In genomic region chr2:204691911-204692510, GRCh38 we compare ENCODE assay signal across 8 cellular contexts.
A peak's percentile ranks its signal among the peaks of the same experiment; 100 is the strongest.
DNase-seq lines count a peak whose midpoint lies in the region; ATAC-seq, FAIRE-seq and TF ChIP-seq lines count a peak whose summit lies in the region.

No MANE protein-coding gene starts in this region.

- TF ChIP-seq CTCF in coronary artery (IDR thresholded peaks at IDR 0.05), result peak; percentile 31
- peak; percentile 74 for TF ChIP-seq CTCF in liver (IDR thresholded peaks at IDR 0.05; ENCODE audit: low read depth, low read length, missing input control)

- H3K9me3 ChIP-seq in CD4-positive, CD25-positive, alpha-beta regulatory T cell (ENCODE audit: control insufficient read depth in 2 of 2, low read length in 2 of 2), result no peaks in the 10 kb centered on the region
- H3K9me3 ChIP-seq in liver (ENCODE audit: control insufficient read depth in 4 of 4, low read length in 3 of 4), result no peaks in the 10 kb centered on the region

- 52% methylated on average over 2 of the region's 2 CpGs for WGBS in liver

- no peak overlapping the region for H3K4me3 ChIP-seq in CD4-positive, CD25-positive, alpha-beta regulatory T cell (ENCODE audit: low read depth, low read length)
- H3K4me3 ChIP-seq in coronary artery, result no peak overlapping the region
- no peak overlapping the region for H3K4me3 ChIP-seq in liver (ENCODE audit: low read depth in 1 of 3, low read length in 3 of 3)

- H3K9me3 Mint-ChIP-seq in CD4-positive, CD25-positive, alpha-beta regulatory T cell, result peaks cover 0 to 1% (median 0%) of the 10 kb centered on the region in 7 donors

- H3K9ac ChIP-seq in liver (ENCODE audit: low read depth in 1 of 2, low read length in 2 of 2), result no peak overlapping the region

- no peak overlapping the region for H3K4me3 Mint-ChIP-seq in CD4-positive, CD25-positive, alpha-beta regulatory T cell

- peak; percentile 96 to 97 for TF ChIP-seq RAD21 in liver (IDR thresholded peaks at IDR 0.05)

- H3K27me3 Mint-ChIP-seq in CD4-positive, CD25-positive, alpha-beta regulatory T cell, result peaks cover 3% of the 10 kb centered on the region

- no peak overlapping the region for H3K27ac ChIP-seq in CD4-positive, CD25-positive, alpha-beta regulatory T cell (ENCODE audit: insufficient read depth, low read length, poor library complexity, severe bottlenecking)
- no peak overlapping the region for H3K27ac ChIP-seq in coronary artery
- no peak overlapping the region for H3K27ac ChIP-seq in liver (ENCODE audit: low read depth in 1 of 2, low read length in 2 of 2)

- peak; percentile 73 for FAIRE-seq in RCC 7860 (lab: Jason Lieb, UNC)

- H3K36me3 ChIP-seq in CD4-positive, CD25-positive, alpha-beta regulatory T cell (ENCODE audit: control insufficient read depth, insufficient read depth, low read length), result no peaks in the 10 kb centered on the region
- H3K36me3 ChIP-seq in liver (ENCODE audit: control insufficient read depth in 4 of 4, insufficient read depth in 3 of 4, low read depth in 1 of 4, low read length in 3 of 4), result no peaks in the 10 kb centered on the region

- DNase-seq in CD4-positive, CD25-positive, alpha-beta regulatory T cell, result peak in 2 of 3 donors; percentile 13 to 64
- peak; percentile 67 for DNase-seq in LoVo (ENCODE audit: low spot score)
- peak; percentile 63 for DNase-seq in RCC 7860 (ENCODE audit: low spot score)
- DNase-seq in coronary artery (ENCODE audit: low spot score), result no peak
- DNase-seq in ureter (ENCODE audit: low spot score), result peak; percentile 51

- peaks cover 2% of the 10 kb centered on the region for H3K27me3 ChIP-seq in CD4-positive, CD25-positive, alpha-beta regulatory T cell (ENCODE audit: control insufficient read depth, insufficient read depth, low read length)
- H3K27me3 ChIP-seq in liver (ENCODE audit: control insufficient read depth in 4 of 4, insufficient read depth in 4 of 4, low read length in 3 of 4), result no peaks in the 10 kb centered on the region

- peaks cover 0 to 6% (median 2%) of the 10 kb centered on the region in 4 donors for H3K4me1 Mint-ChIP-seq in CD4-positive, CD25-positive, alpha-beta regulatory T cell

- no peaks in the 10 kb centered on the region for H3K36me3 Mint-ChIP-seq in CD4-positive, CD25-positive, alpha-beta regulatory T cell

- H3K27ac Mint-ChIP-seq in CD4-positive, CD25-positive, alpha-beta regulatory T cell, result no peak overlapping the region

- H3K4me1 ChIP-seq in CD4-positive, CD25-positive, alpha-beta regulatory T cell (ENCODE audit: control insufficient read depth, insufficient read depth, low read length, poor library complexity, severe bottlenecking), result no peaks in the 10 kb centered on the region
- peaks cover 5 to 18% (median 8%) of the 10 kb centered on the region in 4 donors for H3K4me1 ChIP-seq in liver (ENCODE audit: control insufficient read depth in 4 of 4, insufficient read depth in 4 of 4, low read length in 3 of 4)

- no peak for ATAC-seq in CD4-positive, CD25-positive, alpha-beta regulatory T cell (ENCODE audit: low read depth in 2 of 2)
- peak; percentile 68 for ATAC-seq in GM19043 (IDR thresholded peaks at IDR 0.05; ENCODE audit: low read depth, unreplicated experiment)
- no peak for ATAC-seq in HG03457 (IDR thresholded peaks at IDR 0.05; ENCODE audit: unreplicated experiment)

TF ChIP-seq in liver, 16 proteins besides CTCF, POLR2A, EP300 and RAD21:
- TF ChIP-seq REST (IDR thresholded peaks at IDR 0.05) (peak; percentile 22), TAF1 (conservative IDR thresholded peaks at IDR 0.05) (no peak), FOXA2 (IDR thresholded peaks at IDR 0.05) (no peak), MAX (IDR thresholded peaks at IDR 0.05) (no peak), NR2F2 (IDR thresholded peaks at IDR 0.05) (peak; percentile 94), HNF4G (IDR thresholded peaks at IDR 0.05) (no peak), ATF3 (IDR thresholded peaks at IDR 0.05) (peak; percentile 24), SP1 (IDR thresholded peaks at IDR 0.05) (peak; percentile 31), FOXA1 (IDR thresholded peaks at IDR 0.05) (no peak), JUND (IDR thresholded peaks at IDR 0.05) (peak in 1 of 2 donors; percentile 19), YY1 (IDR thresholded peaks at IDR 0.05) (peak; percentile 95), HNF4A (conservative IDR thresholded peaks at IDR 0.05) (peak; percentile 53 to 66), RXRA (IDR thresholded peaks at IDR 0.05) (peak; percentile 78 to 85), GABPA (IDR thresholded peaks at IDR 0.05 in 1 of 2, conservative IDR thresholded peaks at IDR 0.05 in 1 of 2) (no peak), EGR1 (IDR thresholded peaks at IDR 0.05; ENCODE audit: low read depth in 2 of 2) (no peak)
- TF ChIP-seq, protein P1, sequence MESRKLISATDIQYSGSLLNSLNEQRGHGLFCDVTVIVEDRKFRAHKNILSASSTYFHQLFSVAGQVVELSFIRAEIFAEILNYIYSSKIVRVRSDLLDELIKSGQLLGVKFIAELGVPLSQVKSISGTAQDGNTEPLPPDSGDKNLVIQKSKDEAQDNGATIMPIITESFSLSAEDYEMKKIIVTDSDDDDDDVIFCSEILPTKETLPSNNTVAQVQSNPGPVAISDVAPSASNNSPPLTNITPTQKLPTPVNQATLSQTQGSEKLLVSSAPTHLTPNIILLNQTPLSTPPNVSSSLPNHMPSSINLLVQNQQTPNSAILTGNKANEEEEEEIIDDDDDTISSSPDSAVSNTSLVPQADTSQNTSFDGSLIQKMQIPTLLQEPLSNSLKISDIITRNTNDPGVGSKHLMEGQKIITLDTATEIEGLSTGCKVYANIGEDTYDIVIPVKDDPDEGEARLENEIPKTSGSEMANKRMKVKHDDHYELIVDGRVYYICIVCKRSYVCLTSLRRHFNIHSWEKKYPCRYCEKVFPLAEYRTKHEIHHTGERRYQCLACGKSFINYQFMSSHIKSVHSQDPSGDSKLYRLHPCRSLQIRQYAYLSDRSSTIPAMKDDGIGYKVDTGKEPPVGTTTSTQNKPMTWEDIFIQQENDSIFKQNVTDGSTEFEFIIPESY (IDR thresholded peaks at IDR 0.05), result peak; percentile 59
